33 cellular contexts compared by ENCODE assay signal in genomic region chr10:107019154-107019553, GRCh38.
DNase-seq lines count a peak whose midpoint lies in the region; ATAC-seq and TF ChIP-seq lines count a peak whose summit lies in the region.
"Had no signal": no experiment of that assay in that cellular context is flagged by ENCODE, and none has a peak within 500 bp of the region (broad histone marks: within the 10 kb centered on the region; RNA-seq: fewer than 3 reads in every experiment).

No MANE protein-coding gene starts in this region.

- H2AFZ ChIP-seq in PC-3 (ENCODE audit: low read length): no peak overlapping the region

- H2AK5ac ChIP-seq in mesendoderm (ENCODE audit: low read length): no peak overlapping the region

- H4K8ac ChIP-seq in mesendoderm (ENCODE audit: low read depth, low read length): no peak overlapping the region

- CTCF ChIA-PET in HEK293T (lab: Yijun Ruan, JAX) (no interaction called here), PC-3 (lab: Charles Lee) (no interaction called here)

- WGBS in mesendoderm (ENCODE audit: extremely low coverage, insufficient coverage, low lambda C conversion rate): no CpG with 5 or more reads among the region's 2 CpGs

- H3K56ac ChIP-seq in mesendoderm (ENCODE audit: low read length): no peak overlapping the region

- H3K9me2 ChIP-seq in PC-3 (replicated peaks; ENCODE audit: low read length): no peaks in the 10 kb centered on the region

- H3K79me1 ChIP-seq in mesendoderm (ENCODE audit: low read length): no peaks in the 10 kb centered on the region

- no peak overlapping the region for H2BK120ac ChIP-seq in mesendoderm (ENCODE audit: low read depth, low read length)

- H3K4me1 ChIP-seq in cardiac muscle cell (ENCODE audit: low read depth) (peaks cover 40% of the 10 kb centered on the region), PC-3 (ENCODE audit: insufficient read depth, low read length) (no peaks in the 10 kb centered on the region), mesendoderm (ENCODE audit: control insufficient read depth, low read depth, low read length) (peaks cover 7% of the 10 kb centered on the region)
- H3K4me1 ChIP-seq: A549; BLaER1; BLaER1 treated with 17β-estradiol and CSF1 and Interleukin-3, amounts not matched to agents 10 nM and 100 nM; Caco-2 had no signal

- H3K9me3 ChIP-seq in cardiac muscle cell (ENCODE audit: low read depth): no peaks in the 10 kb centered on the region
- no peaks in the 10 kb centered on the region for H3K9me3 ChIP-seq in PC-3 (ENCODE audit: low read length)
- H3K9me3 ChIP-seq: A549, BE2C, BLaER1, Caco-2 had no signal

- no peaks in the 10 kb centered on the region for H4K20me1 ChIP-seq in PC-3 (ENCODE audit: low read length)
- H4K20me1 ChIP-seq: BLaER1; BLaER1 treated with 17β-estradiol and CSF1 and Interleukin-3, amounts not matched to agents 10 nM and 100 nM had no signal

- H3K9ac ChIP-seq in PC-3 (ENCODE audit: low read length) (no peak overlapping the region), mesendoderm (ENCODE audit: low read length) (no peak overlapping the region)
- H3K9ac ChIP-seq: BLaER1; BLaER1 treated with 17β-estradiol and CSF1 and Interleukin-3, amounts not matched to agents 10 nM and 100 nM had no signal

- no peak overlapping the region for H3K4ac ChIP-seq in mesendoderm (ENCODE audit: low read depth, low read length)

- no peaks in the 10 kb centered on the region for H3K36me3 ChIP-seq in cardiac muscle cell
- no peaks in the 10 kb centered on the region for H3K36me3 ChIP-seq in PC-3 (ENCODE audit: low read depth, low read length)
- H3K36me3 ChIP-seq in mesendoderm (ENCODE audit: control insufficient read depth, insufficient read depth, low read length): no peaks in the 10 kb centered on the region
- H3K36me3 ChIP-seq: BE2C; BLaER1; BLaER1 treated with 17β-estradiol and CSF1 and Interleukin-3, amounts not matched to agents 10 nM and 100 nM had no signal

- POLR2A ChIA-PET in HEK293T (lab: Yijun Ruan, JAX): no interaction called here
- POLR2A ChIA-PET in PC-3 (lab: Charles Lee; ENCODE audit: unreplicated experiment): no interaction called here

- no peaks in the 10 kb centered on the region for H3F3A ChIP-seq in PC-3 (ENCODE audit: low read length, unreplicated experiment)

- H2BK5ac ChIP-seq in mesendoderm (ENCODE audit: low read length): no peak overlapping the region

- H3K79me2 ChIP-seq in PC-3 (ENCODE audit: low read length) (no peaks in the 10 kb centered on the region), mesendoderm (ENCODE audit: control insufficient read depth, insufficient read depth, low read length) (no peaks in the 10 kb centered on the region)

- H3K4me3 ChIP-seq in cardiac muscle cell (no peak overlapping the region), PC-3 (ENCODE audit: low read length) (no peak overlapping the region), mesendoderm (ENCODE audit: low read length) (no peak overlapping the region)
- H3K4me3 ChIP-seq: A549; BLaER1; BLaER1 treated with 17β-estradiol and CSF1 and Interleukin-3, amounts not matched to agents 10 nM and 100 nM had no signal

- intact Hi-C loops in cardiac septum (cut with DNase I): no loop called here
- intact Hi-C loops in PC-3 (cut with micrococcal nuclease): no loop called here

- no peak for ATAC-seq in PC-3
- ATAC-seq in left lobe of liver: peak; percentile 70
- ATAC-seq: A549; CD8-positive, alpha-beta T cell had no signal

- H4K5ac ChIP-seq in mesendoderm (ENCODE audit: low read length): no peak overlapping the region

- no peak overlapping the region for H3K18ac ChIP-seq in mesendoderm (ENCODE audit: low read length)

- H3K27me3 ChIP-seq in cardiac muscle cell (no peaks in the 10 kb centered on the region), PC-3 (ENCODE audit: low read length) (peaks cover 40% of the 10 kb centered on the region), mesendoderm (ENCODE audit: insufficient read depth, low read length, poor library complexity) (no peaks in the 10 kb centered on the region)
- H3K27me3 ChIP-seq: BE2C; BLaER1; BLaER1 treated with 17β-estradiol and CSF1 and Interleukin-3, amounts not matched to agents 10 nM and 100 nM had no signal

- DNase-seq in cardiac muscle cell (ENCODE audit: low read depth in 1 of 2, low spot score in 1 of 2) (no peak), cardiac septum (ENCODE audit: low spot score) (no peak), HEK293T (ENCODE audit: extremely low spot score) (no peak), PC-3 (peak; percentile 2), left lobe of liver (ENCODE audit: low spot score) (no peak), GM10266 (ENCODE audit: extremely low spot score) (no peak), nucleus accumbens (lab: John Stamatoyannopoulos, UW) (no peak), mesendoderm (no peak)
- DNase-seq: 8988T; ACHN; AML-193; C1 segment of cervical spinal cord; Caco-2; Calu3; CD4-positive, alpha-beta memory T cell; CD4-positive, alpha-beta T cell; CD4-positive, CD25-positive, alpha-beta regulatory T cell; CD8-positive, alpha-beta memory T cell; CD8-positive, alpha-beta T cell; COR-L47; DMS 273 treated with DMSO at 0.1 percent for 48 hours; DMS153; DMS53; DMS79; DMS79 treated with DMSO at 0.1 percent for 48 hours; DND-41; EL had no signal

- BruUV-seq in PC-3 (replicated peaks; lab: Mats Ljungman, UMichigan): no TSS peak

- H3K27ac ChIP-seq in cardiac muscle cell (peak overlapping the region; percentile 51), PC-3 (ENCODE audit: low read length) (no peak overlapping the region), mesendoderm (ENCODE audit: low read depth, low read length) (no peak overlapping the region)
- H3K27ac ChIP-seq: 22Rv1; A549; BLaER1; BLaER1 treated with 17β-estradiol and CSF1 and Interleukin-3, amounts not matched to agents 10 nM and 100 nM; C4-2B had no signal

- TF ChIP-seq CTCF in cardiac muscle cell (IDR thresholded peaks at IDR 0.05; ENCODE audit: low read depth, low read length): no peak
- no peak for TF ChIP-seq CTCF in PC-3 (conservative IDR thresholded peaks at IDR 0.05; ENCODE audit: low read depth, low read length)
- TF ChIP-seq CTCF in GM10266 (IDR thresholded peaks at IDR 0.05; ENCODE audit: control insufficient read depth, insufficient read depth, low read depth, missing control alignments): no peak

- no peak overlapping the region for H3K23ac ChIP-seq in mesendoderm (ENCODE audit: low read length)

- no peak overlapping the region for H2BK15ac ChIP-seq in mesendoderm (replicated peaks; ENCODE audit: low read depth)

- H3K4me2 ChIP-seq in PC-3 (ENCODE audit: low read length) (no peak overlapping the region), mesendoderm (ENCODE audit: low read length) (no peak overlapping the region)
- H3K4me2 ChIP-seq: A549; BLaER1; BLaER1 treated with 17β-estradiol and CSF1 and Interleukin-3, amounts not matched to agents 10 nM and 100 nM had no signal

TF ChIP-seq in HEK293T, 16 proteins besides CTCF, POLR2A, EP300 and RAD21:
- TF ChIP-seq PKNOX1 (IDR thresholded peaks at IDR 0.05) (peak; percentile 44; the same call in 1 of the 2 replicates), ARNT (IDR thresholded peaks at IDR 0.05) (no peak)
